17 cellular contexts compared by ENCODE assay signal in the genomic region with DNA sequence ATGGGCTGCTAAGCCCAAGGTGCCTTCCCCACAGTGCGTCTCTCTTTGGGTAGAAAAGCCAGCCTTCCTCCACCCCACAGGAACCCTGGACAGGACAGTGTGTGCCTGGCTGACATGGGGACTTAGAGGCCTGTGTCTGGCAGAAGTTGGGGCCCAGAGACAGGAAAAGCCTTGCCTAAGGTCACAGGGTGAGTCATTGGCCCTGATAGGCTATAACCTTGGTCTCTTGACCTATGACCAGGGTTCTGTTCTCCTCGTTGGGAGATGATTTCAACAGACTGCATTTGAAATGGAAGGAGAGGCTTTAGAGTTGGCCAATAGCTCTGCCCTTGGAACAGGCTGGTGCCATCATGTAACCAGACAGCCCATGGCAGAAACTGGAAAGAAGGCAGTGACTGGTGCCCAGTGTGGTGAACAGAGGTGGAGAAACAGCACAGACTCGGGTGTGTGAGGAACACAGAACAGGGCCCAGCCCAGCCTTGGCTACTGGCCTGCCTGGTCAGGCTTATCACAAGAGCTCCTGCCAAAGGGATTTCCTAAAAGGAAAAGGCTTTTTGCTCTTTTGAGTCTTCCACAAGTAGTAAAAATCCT.
"Had no signal": no experiment of that assay in that cellular context is flagged by ENCODE, and none has a peak within 500 bp of the region (broad histone marks: within the 10 kb centered on the region; RNA-seq: fewer than 3 reads in every experiment).

No MANE protein-coding gene starts in this region.

- H3K27me3 Mint-ChIP-seq: activated naive CD8-positive, alpha-beta T cell treated with anti-CD3 and anti-CD28 coated beads for 36 hours had no signal

- ATAC-seq: activated CD4-positive, CD25-positive, alpha-beta regulatory T cell treated with anti-CD3 and anti-CD28 coated beads, Interleukin-2, amount 50 U/mL, for 24 hours; stimulated activated effector memory CD8-positive, alpha-beta T cell treated with anti-CD3 and anti-CD28 coated beads, Interleukin-12 subunit alpha, Interleukin-12 subunit beta, amount 100 ng/mL, for 72 hours had no signal

- H3K27ac ChIP-seq: brain microvascular endothelial cell, prostate gland, tibial nerve had no signal

- H3K27ac Mint-ChIP-seq: activated naive CD8-positive, alpha-beta T cell treated with anti-CD3 and anti-CD28 coated beads for 36 hours; activated T-helper 1 cell treated with anti-CD3 and anti-CD28 coated beads, Interleukin-12 subunit alpha, Interleukin-12 subunit beta, Interleukin-2, Interleukin-4 antibody, amounts not matched to agents 30 ng/mL and 10 ng/mL and 1 ng/mL, durations not matched to agents 14 hours and 24 hours and 36 hours; stimulated activated effector memory CD8-positive, alpha-beta T cell treated with anti-CD3 and anti-CD28 coated beads, Interleukin-12 subunit alpha, Interleukin-12 subunit beta, amount 100 ng/mL, for 72 hours had no signal

- H3K4me1 Mint-ChIP-seq: activated naive CD8-positive, alpha-beta T cell treated with anti-CD3 and anti-CD28 coated beads for 36 hours; stimulated activated effector memory CD8-positive, alpha-beta T cell treated with anti-CD3 and anti-CD28 coated beads, Interleukin-12 subunit alpha, Interleukin-12 subunit beta, amount 100 ng/mL, for 72 hours had no signal

- H3K4me3 ChIP-seq: prostate gland, tibial nerve had no signal

- H3K4me1 ChIP-seq: prostate gland had no signal

- DNase-seq: activated CD4-positive, alpha-beta T cell treated with anti-CD3 and anti-CD28 coated beads, Interleukin-2, amount 50 U/mL, for 1 hour; activated naive CD8-positive, alpha-beta T cell treated with anti-CD3 and anti-CD28 coated beads for 36 hours; brain microvascular endothelial cell; cortex of kidney; effector CD4-positive, alpha-beta T cell; foreskin fibroblast; stimulated activated CD4-positive, alpha-beta T cell treated with anti-CD3 and anti-CD28 coated beads, Interleukin-12 subunit alpha, Interleukin-12 subunit beta, amount 100 ng/mL, for 4 hours; stimulated activated CD4-positive, alpha-beta T cell treated with anti-CD3 and anti-CD28 coated beads, Interleukin-2, amount 100 ng/mL, for 24 hours; T-helper 9 cell had no signal

- H3K36me3 ChIP-seq: brain microvascular endothelial cell, prostate gland, tibial nerve had no signal

- H3K4me3 Mint-ChIP-seq: activated naive CD8-positive, alpha-beta T cell treated with anti-CD3 and anti-CD28 coated beads for 36 hours; activated T-helper 1 cell treated with anti-CD3 and anti-CD28 coated beads, Interleukin-12 subunit alpha, Interleukin-12 subunit beta, Interleukin-2, Interleukin-4 antibody, amounts not matched to agents 30 ng/mL and 10 ng/mL and 1 ng/mL, durations not matched to agents 14 hours and 24 hours and 36 hours; neural crest cell; stimulated activated effector memory CD8-positive, alpha-beta T cell treated with anti-CD3 and anti-CD28 coated beads, Interleukin-12 subunit alpha, Interleukin-12 subunit beta, amount 100 ng/mL, for 72 hours had no signal

- FAIRE-seq: endothelial cell of umbilical vein, islet of Langerhans had no signal

- H3K9me3 Mint-ChIP-seq: activated naive CD8-positive, alpha-beta T cell treated with anti-CD3 and anti-CD28 coated beads for 36 hours; activated T-helper 1 cell treated with anti-CD3 and anti-CD28 coated beads, Interleukin-12 subunit alpha, Interleukin-12 subunit beta, Interleukin-2, Interleukin-4 antibody, amounts not matched to agents 30 ng/mL and 10 ng/mL and 1 ng/mL, durations not matched to agents 14 hours and 24 hours and 36 hours; neural crest cell; stimulated activated effector memory CD8-positive, alpha-beta T cell treated with anti-CD3 and anti-CD28 coated beads, Interleukin-12 subunit alpha, Interleukin-12 subunit beta, amount 100 ng/mL, for 72 hours had no signal

- H3K36me3 Mint-ChIP-seq: activated naive CD8-positive, alpha-beta T cell treated with anti-CD3 and anti-CD28 coated beads for 36 hours had no signal

- H3K27me3 ChIP-seq: brain microvascular endothelial cell, tibial nerve had no signal

- H3K9me3 ChIP-seq: prostate gland, tibial nerve had no signal
